In the genomic region with DNA sequence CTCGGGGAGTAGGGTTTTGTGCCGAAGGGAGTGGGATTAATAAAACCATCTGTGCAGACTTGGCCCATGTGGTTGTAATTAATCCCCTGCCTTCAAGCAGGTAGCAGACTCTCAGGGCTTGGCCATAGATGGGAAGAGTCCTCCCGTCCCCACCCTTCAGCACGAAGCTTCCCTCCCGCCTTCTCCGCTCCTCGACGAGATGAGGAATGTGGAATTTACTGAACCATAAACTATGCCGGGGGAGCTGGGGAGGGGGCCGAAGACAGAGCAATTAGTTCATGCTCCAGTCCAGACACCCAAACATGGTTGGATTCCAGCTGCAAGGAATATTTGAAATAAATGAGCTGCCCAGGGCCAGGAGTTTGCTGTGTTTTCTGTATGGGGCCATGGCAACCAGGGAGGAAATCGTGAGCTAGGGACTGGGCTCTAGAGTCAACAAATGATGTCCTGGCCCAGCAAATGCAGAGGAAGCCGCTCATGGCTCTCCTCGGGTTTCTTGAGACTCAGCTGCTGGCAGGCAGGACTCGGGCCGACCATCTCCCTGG, we compare ENCODE assay signal across 9 cellular contexts.
DNase-seq lines count a peak whose midpoint lies in the region; ATAC-seq and TF ChIP-seq lines count a peak whose summit lies in the region.
"Had no signal": no experiment of that assay in that cellular context is flagged by ENCODE, and none has a peak within 500 bp of the region (broad histone marks: within the 10 kb centered on the region; RNA-seq: fewer than 3 reads in every experiment).

No MANE protein-coding gene starts in this region.

- peak overlapping the region in 3 of 5 experiments; percentile 77 to 94 (median 89) for H3K27ac Mint-ChIP-seq in brain
- H3K27ac Mint-ChIP-seq in activated CD8-positive, alpha-beta T cell treated with anti-CD3 and anti-CD28 coated beads for 36 hours: no peak overlapping the region
- H3K27ac Mint-ChIP-seq: activated T-cell treated with anti-CD3 and anti-CD28 coated beads, Interleukin-2, amount 50 U/mL, for 72 hours had no signal

- no peak for TF ChIP-seq CTCF in brain (conservative IDR thresholded peaks at IDR 0.05)
- TF ChIP-seq CTCF in activated CD8-positive, alpha-beta T cell treated with anti-CD3 and anti-CD28 coated beads for 36 hours (IDR thresholded peaks at IDR 0.05): no peak

- H3K9me3 Mint-ChIP-seq in brain: peaks cover 0 to 2% (median 0%) of the 10 kb centered on the region in 5 experiments
- H3K9me3 Mint-ChIP-seq in activated CD8-positive, alpha-beta T cell treated with anti-CD3 and anti-CD28 coated beads for 36 hours: no peaks in the 10 kb centered on the region
- H3K9me3 Mint-ChIP-seq: activated T-cell treated with anti-CD3 and anti-CD28 coated beads, Interleukin-2, amount 50 U/mL, for 72 hours had no signal

- DNase-seq in EH (ENCODE audit: low read depth) (peak; percentile 87), iPS-NIHi7 (ENCODE audit: extremely low spot score) (peak; percentile 61), sciatic nerve (ENCODE audit: low spot score) (no peak), middle frontal gyrus (ENCODE audit: extremely low spot score, low spot score) (no peak)
- no peak for DNase-seq in activated CD8-positive, alpha-beta T cell treated with anti-CD3 and anti-CD28 coated beads for 36 hours
- DNase-seq: activated T-cell treated with anti-CD3 and anti-CD28 coated beads, Interleukin-2, amount 50 U/mL, for 72 hours had no signal

- POLR2A ChIA-PET in activated CD8-positive, alpha-beta T cell treated with anti-CD3 and anti-CD28 coated beads for 36 hours (lab: Charles Lee): interaction anchor here (1.0 kb wide), 1 partner anchor 69 kb away, joined by 3 read pairs; no protein-coding TSS in a partner anchor

- no peaks in the 10 kb centered on the region for H3K27me3 Mint-ChIP-seq in brain
- H3K27me3 Mint-ChIP-seq in activated CD8-positive, alpha-beta T cell treated with anti-CD3 and anti-CD28 coated beads for 36 hours: no peaks in the 10 kb centered on the region

- H3K4me1 Mint-ChIP-seq in brain: peaks cover 29% of the 10 kb centered on the region
- H3K4me1 Mint-ChIP-seq in activated CD8-positive, alpha-beta T cell treated with anti-CD3 and anti-CD28 coated beads for 36 hours (ENCODE audit: low read depth): peaks cover 6% of the 10 kb centered on the region

- peak overlapping the region in 2 of 5 experiments; percentile 9 to 66 for H3K4me3 Mint-ChIP-seq in brain
- H3K4me3 Mint-ChIP-seq in activated CD8-positive, alpha-beta T cell treated with anti-CD3 and anti-CD28 coated beads for 36 hours: no peak overlapping the region
- H3K4me3 Mint-ChIP-seq: activated T-cell treated with anti-CD3 and anti-CD28 coated beads, Interleukin-2, amount 50 U/mL, for 72 hours had no signal

- no peaks in the 10 kb centered on the region for H3K36me3 Mint-ChIP-seq in brain
- no peaks in the 10 kb centered on the region for H3K36me3 Mint-ChIP-seq in activated CD8-positive, alpha-beta T cell treated with anti-CD3 and anti-CD28 coated beads for 36 hours (ENCODE audit: low read depth)

- intact Hi-C loops in sciatic nerve (cut with DNase I): no loop called here
- intact Hi-C loops in activated CD8-positive, alpha-beta T cell treated with anti-CD3 and anti-CD28 coated beads for 36 hours (cut with micrococcal nuclease): no loop called here

- CTCF ChIA-PET in activated CD8-positive, alpha-beta T cell treated with anti-CD3 and anti-CD28 coated beads for 36 hours (lab: Charles Lee): interaction anchor here (1.5 to 1.7 kb wide), 3 partner anchors 57 to 124 kb away, joined by 3 to 4 read pairs (median 4); no protein-coding TSS in a partner anchor

- ATAC-seq in sciatic nerve: peak; percentile 76
- ATAC-seq in activated CD8-positive, alpha-beta T cell treated with anti-CD3 and anti-CD28 coated beads for 36 hours: no peak
- no peak for ATAC-seq in HG03442 (IDR thresholded peaks at IDR 0.05; ENCODE audit: unreplicated experiment)
- no peak for ATAC-seq in HG03039 (IDR thresholded peaks at IDR 0.05; ENCODE audit: unreplicated experiment)
- ATAC-seq: activated T-cell treated with anti-CD3 and anti-CD28 coated beads, Interleukin-2, amount 50 U/mL, for 72 hours had no signal

Comparison
In these comparisons a context has a peak if more than half of its experiments do, and no peak if none do; other contexts are left out.
1. DNase-seq: peak in EH (single experiment) and iPS-NIHi7 (single experiment); none in sciatic nerve (single experiment), activated CD8-positive, alpha-beta T cell treated with anti-CD3 and anti-CD28 coated beads for 36 hours (single experiment) and middle frontal gyrus (single experiment).